1 cellular context compared by ENCODE assay signal in genomic region chr7:127654404-127655392, GRCh38.
TF ChIP-seq lines count a peak whose summit lies in the region.

No MANE protein-coding gene starts in this region.

TF ChIP-seq in SK-N-SH, 30 proteins besides CTCF, POLR2A, EP300 and RAD21 (continued from another document):
- TF ChIP-seq REST (IDR thresholded peaks at IDR 0.05; ENCODE audit: low read depth, low read length) = no peak
- TF ChIP-seq SIN3A (IDR thresholded peaks at IDR 0.05; ENCODE audit: borderline replicate concordance, low read depth, low read length) = no peak
- TF ChIP-seq EZH2phosphoT487 (IDR thresholded peaks at IDR 0.05; ENCODE audit: borderline replicate concordance, low read depth) = no peak
- no peak for TF ChIP-seq GATA2 (CRISPR knock-in tag; IDR thresholded peaks at IDR 0.05)
- TF ChIP-seq IRF3 (IDR thresholded peaks at IDR 0.05; ENCODE audit: low read depth, low read length) = no peak
- TF ChIP-seq YY1 (IDR thresholded peaks at IDR 0.05; ENCODE audit: low read depth) = no peak
- no peak for TF ChIP-seq RFX5 (IDR thresholded peaks at IDR 0.05; ENCODE audit: low read length)
- no peak for TF ChIP-seq TAF1 (IDR thresholded peaks at IDR 0.05; ENCODE audit: borderline replicate concordance, low read depth, low read length)
- no peak for TF ChIP-seq ELF1 (IDR thresholded peaks at IDR 0.05)
